15 cellular contexts compared by ENCODE assay signal in genomic region chr10:96672491-96673175, GRCh38. TPM values are rescaled to one million over a fixed set of nuclear protein-coding genes. Genes with fewer than 3 reads are reported as not detected.
DNase-seq lines count a peak whose midpoint lies in the region; ATAC-seq, FAIRE-seq and TF ChIP-seq lines count a peak whose summit lies in the region.
"Had no signal": no experiment of that assay in that cellular context is flagged by ENCODE, and none has a peak within 500 bp of the region (broad histone marks: within the 10 kb centered on the region; RNA-seq: fewer than 3 reads in every experiment).

No MANE protein-coding gene starts in this region.

- FAIRE-seq in kidney (lab: Jason Lieb, UNC): no peak
- FAIRE-seq in pancreas (lab: Jason Lieb, UNC): no peak

- H3F3A ChIP-seq in Loucy (ENCODE audit: low read depth): no peaks in the 10 kb centered on the region; the same call in 1 of the 2 replicates

- H2AFZ ChIP-seq in Loucy (ENCODE audit: low read length): no peak overlapping the region

- H3K4me3 ChIP-seq in BLaER1 (no peak overlapping the region), Loucy (ENCODE audit: low read length, poor library complexity, severe bottlenecking) (no peak overlapping the region), kidney (ENCODE audit: low read length in 2 of 2) (peak overlapping the region in 1 of 2 donors; percentile 51), pancreas (peak overlapping the region in 1 of 4 donors; percentile 27)

- DNase-seq in kidney (no peak), pancreas (no peak), middle frontal gyrus (ENCODE audit: extremely low spot score, low spot score) (no peak)
- DNase-seq: activated CD8-positive, alpha-beta memory T cell treated with anti-CD3 and anti-CD28 coated beads, Interleukin-2, amount 50 U/mL, for 48 hours; DMS79 treated with DMSO at 0.1 percent for 48 hours; NCI-H1694; NCI-H524 treated with DMSO at 0.1 percent for 48 hours; stimulated activated CD4-positive, alpha-beta T cell treated with anti-CD3 and anti-CD28 coated beads, Interleukin-4, amount 100 ng/mL, for 1 hour had no signal

- H3K79me2 ChIP-seq in Loucy (ENCODE audit: insufficient read depth, low read length): peaks cover 10% of the 10 kb centered on the region; the same call in 1 of the 2 replicates

- H3K27me3 ChIP-seq in BLaER1: no peaks in the 10 kb centered on the region
- no peaks in the 10 kb centered on the region for H3K27me3 ChIP-seq in Loucy (ENCODE audit: insufficient read depth, low read length, poor library complexity, severe bottlenecking)
- H3K27me3 ChIP-seq in pancreas: no peaks in the 10 kb centered on the region

- no peaks in the 10 kb centered on the region for H3K9me2 ChIP-seq in Loucy (replicated peaks; ENCODE audit: low read depth, low read length)

- H3K9me3 ChIP-seq in BLaER1 (no peaks in the 10 kb centered on the region), Loucy (ENCODE audit: insufficient read depth, low read depth, low read length) (no peaks in the 10 kb centered on the region), kidney (ENCODE audit: control insufficient read depth in 1 of 2, low read length in 2 of 2) (no peaks in the 10 kb centered on the region), pancreas (no peaks in the 10 kb centered on the region)

- H4K20me1 ChIP-seq in BLaER1 (peaks cover 100% of the 10 kb centered on the region), Loucy (ENCODE audit: insufficient read depth, low read length, poor library complexity, severe bottlenecking) (no peaks in the 10 kb centered on the region)

- H3K4me2 ChIP-seq in BLaER1 (peak overlapping the region; percentile 82), Loucy (ENCODE audit: low read depth, low read length, poor library complexity, severe bottlenecking) (peak overlapping the region; percentile 63)

- intact Hi-C loops in kidney (cut with DNase I) (no loop called here), pancreas (cut with DNase I) (no loop called here)

- H3K9ac ChIP-seq in BLaER1: peak overlapping the region; percentile 60
- H3K9ac ChIP-seq in Loucy (ENCODE audit: low read depth, low read length, poor library complexity, severe bottlenecking): no peak overlapping the region
- no peak overlapping the region for H3K9ac ChIP-seq in kidney (ENCODE audit: low read length in 2 of 2)

- H3K4me1 ChIP-seq in BLaER1: peaks cover 96% of the 10 kb centered on the region
- H3K4me1 ChIP-seq in Loucy (ENCODE audit: insufficient read depth, low read length, poor library complexity, severe bottlenecking): peaks cover 23% of the 10 kb centered on the region
- peaks cover 12 to 22% of the 10 kb centered on the region in 2 donors for H3K4me1 ChIP-seq in kidney (ENCODE audit: control insufficient read depth in 1 of 2, insufficient read depth in 1 of 2, low read depth in 1 of 2, low read length in 2 of 2)
- H3K4me1 ChIP-seq in pancreas: peaks cover 63 to 78% (median 73%) of the 10 kb centered on the region in 3 donors

- H3K27ac ChIP-seq in BLaER1 (peak overlapping the region; percentile 75), kidney (ENCODE audit: low read depth in 2 of 2, low read length in 2 of 2) (peak overlapping the region; percentile 75 to 90), pancreas (peak overlapping the region; percentile 35 to 96 (median 83))
- H3K27ac ChIP-seq: RWPE1 had no signal

- no peak for TF ChIP-seq CTCF in Loucy (conservative IDR thresholded peaks at IDR 0.05; ENCODE audit: low read length)
- TF ChIP-seq CTCF in kidney (IDR thresholded peaks at IDR 0.05; ENCODE audit: borderline replicate concordance, extremely low read depth, insufficient read depth): no peak
- no peak for TF ChIP-seq CTCF in pancreas (IDR thresholded peaks at IDR 0.05)

- ATAC-seq in pancreas (no peak), GM21619 (IDR thresholded peaks at IDR 0.05; ENCODE audit: unreplicated experiment) (no peak), GM21529 (IDR thresholded peaks at IDR 0.05; ENCODE audit: unreplicated experiment) (no peak), HG03442 (IDR thresholded peaks at IDR 0.05; ENCODE audit: unreplicated experiment) (no peak)
- ATAC-seq: HCT116 had no signal

- H3K36me3 ChIP-seq in BLaER1 (peaks cover 70% of the 10 kb centered on the region), Loucy (ENCODE audit: insufficient read depth, low read length) (no peaks in the 10 kb centered on the region; the same call in 1 of the 2 replicates), kidney (ENCODE audit: control insufficient read depth in 1 of 2, insufficient read depth in 2 of 2, low read length in 2 of 2) (no peaks in the 10 kb centered on the region), pancreas (no peaks in the 10 kb centered on the region)

- 55 to 61% methylated on average over 4 of the region's 4 CpGs for WGBS in pancreas, 2 donors

RNA-seq across cellular contexts. Expression of gene PIK3AP1, which starts 47.7 kb away (rescaled TPM):
- 28.4 TPM for total RNA-seq in kidney
- polyA plus RNA-seq in kidney (ENCODE audit: insufficient read depth, low read depth, low replicate concordance): 6.5 TPM
- 10 to 100 TPM; 15.0 to 71.0 (median 32.0) TPM for total RNA-seq in pancreas
- 10 to 100 TPM; 15.7 to 16.2 TPM for polyA plus RNA-seq in pancreas
